25 cellular contexts compared by ENCODE assay signal in the genomic region with DNA sequence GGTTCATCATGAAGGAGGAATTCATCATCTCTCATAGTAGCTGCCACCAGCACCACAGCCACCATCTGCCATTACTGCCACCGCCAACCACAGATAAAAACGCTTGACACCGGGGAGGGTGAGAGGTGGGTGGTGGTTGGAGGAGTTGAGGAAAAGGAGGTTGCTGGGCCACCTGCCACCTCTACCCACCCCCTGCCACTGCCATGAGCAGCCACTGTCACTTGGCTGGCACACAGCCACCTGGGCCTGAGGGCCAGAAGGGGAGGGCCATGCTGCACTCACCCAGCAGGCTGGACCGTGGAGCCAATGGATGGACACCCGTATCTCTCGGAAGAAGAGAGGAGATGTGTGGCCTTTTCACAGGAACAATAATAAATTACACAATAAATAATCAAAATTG. TPM values are rescaled to one million over a fixed set of nuclear protein-coding genes. Genes with fewer than 3 reads are reported as not detected.
DNase-seq lines count a peak whose midpoint lies in the region; ATAC-seq and TF ChIP-seq lines count a peak whose summit lies in the region.
"Had no signal": no experiment of that assay in that cellular context is flagged by ENCODE, and none has a peak within 500 bp of the region (broad histone marks: within the 10 kb centered on the region; RNA-seq: fewer than 3 reads in every experiment).

No MANE protein-coding gene starts in this region.

- H3K27ac ChIP-seq in VCaP (peak overlapping the region; percentile 60), gastrocnemius medialis (peak overlapping the region in 3 of 4 donors; percentile 31 to 55 (median 44)), esophagus muscularis mucosa (replicated peaks in 1 of 4) (no peak overlapping the region)
- H3K27ac ChIP-seq: BLaER1 had no signal

- no peak for TF ChIP-seq CTCF in VCaP (conservative IDR thresholded peaks at IDR 0.05)
- TF ChIP-seq CTCF in gastrocnemius medialis (IDR thresholded peaks at IDR 0.05 in 4 of 5, conservative IDR thresholded peaks at IDR 0.05 in 1 of 5): no peak
- no peak for TF ChIP-seq CTCF in esophagus muscularis mucosa (IDR thresholded peaks at IDR 0.05)

- ATAC-seq in gastrocnemius medialis: no peak
- ATAC-seq in GM19023 (IDR thresholded peaks at IDR 0.05; ENCODE audit: unreplicated experiment): no peak

- H3K27me3 ChIP-seq in gastrocnemius medialis: no peaks in the 10 kb centered on the region
- H3K27me3 ChIP-seq in HAP-1 (ENCODE audit: low read depth): no peaks in the 10 kb centered on the region
- H3K27me3 ChIP-seq in esophagus muscularis mucosa: no peaks in the 10 kb centered on the region
- H3K27me3 ChIP-seq: BLaER1 had no signal

- H3K4me3 ChIP-seq in gastrocnemius medialis: no peak overlapping the region
- H3K4me3 ChIP-seq in HAP-1: no peak overlapping the region
- no peak overlapping the region for H3K4me3 ChIP-seq in esophagus muscularis mucosa
- H3K4me3 ChIP-seq: BLaER1 had no signal

- H3K36me3 ChIP-seq in gastrocnemius medialis (no peaks in the 10 kb centered on the region), HAP-1 (replicated peaks) (no peaks in the 10 kb centered on the region), esophagus muscularis mucosa (no peaks in the 10 kb centered on the region)
- H3K36me3 ChIP-seq: BE2C, BLaER1 had no signal

- no peak for TF ChIP-seq EP300 in esophagus muscularis mucosa (IDR thresholded peaks at IDR 0.05)

- H3K4me1 ChIP-seq in gastrocnemius medialis (peaks cover 15 to 17% of the 10 kb centered on the region in 2 donors), HAP-1 (no peaks in the 10 kb centered on the region), esophagus muscularis mucosa (no peaks in the 10 kb centered on the region)
- H3K4me1 ChIP-seq: BE2C, BLaER1 had no signal

- DNase-seq in G401 (ENCODE audit: low spot score) (peak; percentile 72), cerebellum (ENCODE audit: low spot score) (peak; percentile 68), gastrocnemius medialis (peak in 1 of 2 donors; percentile 39), ecto neural progenitor cell (ENCODE audit: low spot score) (no peak), HAP-1 (ENCODE audit: low spot score in 2 of 2) (no peak), esophagus muscularis mucosa (ENCODE audit: extremely low spot score) (no peak)
- DNase-seq: 8988T; ACHN; BE2C; CD4-positive, alpha-beta memory T cell; CD4-positive, CD25-positive, alpha-beta regulatory T cell; CD8-positive, alpha-beta memory T cell; COR-L47; DMS 273 treated with DMSO at 0.1 percent for 48 hours; DMS153; DMS53; DMS79; DND-41; EL; GF-D8 had no signal

- H3K9me3 ChIP-seq in gastrocnemius medialis (no peaks in the 10 kb centered on the region), HAP-1 (no peaks in the 10 kb centered on the region), esophagus muscularis mucosa (peaks cover 0 to 3% (median 0%) of the 10 kb centered on the region in 4 donors)
- H3K9me3 ChIP-seq: BE2C had no signal

- WGBS in esophagus muscularis mucosa: 100% methylated on average over 3 of the region's 6 CpGs

- TF ChIP-seq POLR2A in gastrocnemius medialis (IDR thresholded peaks at IDR 0.05): no peak
- no peak for TF ChIP-seq POLR2A in esophagus muscularis mucosa (IDR thresholded peaks at IDR 0.05; ENCODE audit: low read depth)

- intact Hi-C loops in gastrocnemius medialis (cut with DNase I; ENCODE audit: low total_unique reads): no loop called here
- intact Hi-C loops in esophagus muscularis mucosa (cut with DNase I): loop anchor here (5.0 kb wide), 1 partner anchor 204 kb away; no protein-coding TSS in a partner anchor

- in situ Hi-C loops in G401 (cut with HindIII; ENCODE audit: low sequenced_read_pairs) (no loop called here), gastrocnemius medialis (cut with MboI; ENCODE audit: low sequenced_read_pairs in 4 of 4) (no loop called here), HAP-1 (cut with MboI; ENCODE audit: low sequenced_read_pairs) (no loop called here)

RNA-seq across cellular contexts. Expression of a gene that starts 31.3 kb away (rescaled TPM):
- total RNA-seq in G401 (2014; rRNA removed; shearing (Covaris generic)): not detected in 2 replicates
- total RNA-seq in cerebellum (not detected), gastrocnemius medialis (10 to 100 TPM in 3 of 4 donors, 1 to 10 TPM in 1; 8.8 to 22.9 (median 16.4) TPM), esophagus muscularis mucosa (not detected)
- total RNA-seq: A673; CD4-positive, alpha-beta memory T cell; CD4-positive, CD25-positive, alpha-beta regulatory T cell; CD8-positive, alpha-beta memory T cell; Daoy had no signal

Comparison
In these comparisons a context has a peak if more than half of its experiments do, and no peak if none do; other contexts are left out.
1. DNase-seq: peak in G401 (single experiment) and cerebellum (single experiment); none in ecto neural progenitor cell (single experiment), HAP-1 (0 of 2) and esophagus muscularis mucosa (single experiment).
2. H3K27ac ChIP-seq: peak in VCaP (single experiment) and gastrocnemius medialis (3 of 4); none in esophagus muscularis mucosa (0 of 4).